8 cellular contexts compared by ENCODE assay signal in the genomic region with DNA sequence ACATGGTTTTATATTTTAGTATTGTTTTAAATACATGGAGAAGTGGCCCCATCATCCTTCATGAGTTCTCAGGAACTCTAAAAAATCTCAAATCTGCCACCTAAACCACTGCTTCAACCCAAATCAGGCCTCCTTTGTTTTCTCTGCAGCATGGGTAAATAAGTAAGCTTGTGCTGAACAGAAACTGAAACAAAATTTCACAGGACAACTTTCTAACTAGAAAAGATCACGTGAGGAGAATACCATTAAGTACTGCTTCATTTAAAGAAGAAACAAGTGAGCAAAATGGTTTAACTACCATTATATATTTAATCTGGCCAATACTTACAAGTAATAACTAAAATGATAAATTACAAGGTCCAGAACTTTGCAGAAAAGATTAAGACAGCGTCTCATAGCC. TPM values are rescaled to one million over a fixed set of nuclear protein-coding genes. Genes with fewer than 3 reads are reported as not detected.
DNase-seq lines count a peak whose midpoint lies in the region; ATAC-seq, FAIRE-seq and TF ChIP-seq lines count a peak whose summit lies in the region.

No MANE protein-coding gene starts in this region.

- ATAC-seq in GM21619 (IDR thresholded peaks at IDR 0.05; ENCODE audit: unreplicated experiment): peak; percentile 53
- ATAC-seq in WTC11: no peak

- no peak for TF ChIP-seq POLR2A in esophagus squamous epithelium (IDR thresholded peaks at IDR 0.05)

- H3K4me3 Mint-ChIP-seq in type B pancreatic cell (peak overlapping the region; percentile 91), WTC11 (no peak overlapping the region)

- peak; percentile 96 for FAIRE-seq in GM18507 (lab: Jason Lieb, UNC)

- no peak for TF ChIP-seq CTCF in esophagus squamous epithelium (IDR thresholded peaks at IDR 0.05)
- no peak for TF ChIP-seq CTCF in type B pancreatic cell (conservative IDR thresholded peaks at IDR 0.05)
- no peak for TF ChIP-seq CTCF in WTC11 (IDR thresholded peaks at IDR 0.05)

- peaks cover 4 to 39% (median 10%) of the 10 kb centered on the region in 3 donors for H3K4me1 ChIP-seq in esophagus squamous epithelium

- peak overlapping the region; percentile 81 to 97 (median 90) for H3K4me3 ChIP-seq in esophagus squamous epithelium

- H3K27me3 Mint-ChIP-seq in type B pancreatic cell (peaks cover 15% of the 10 kb centered on the region), WTC11 (ENCODE audit: low read depth) (peaks cover 40% of the 10 kb centered on the region)

- peak overlapping the region; percentile 6 for H3K27ac Mint-ChIP-seq in type B pancreatic cell
- H3K27ac Mint-ChIP-seq in WTC11: no peak overlapping the region

- WGBS in esophagus squamous epithelium, 2 donors: 14 to 15% methylated on average over 2 of the region's 2 CpGs

- H3K4me1 Mint-ChIP-seq in type B pancreatic cell (ENCODE audit: unreplicated experiment) (peaks cover 5% of the 10 kb centered on the region), WTC11 (peaks cover 11% of the 10 kb centered on the region)

- H3K36me3 ChIP-seq in esophagus squamous epithelium: peaks cover 0 to 7% (median 0%) of the 10 kb centered on the region in 3 donors

- no peaks in the 10 kb centered on the region for H3K9me3 ChIP-seq in esophagus squamous epithelium

- H3K36me3 Mint-ChIP-seq in type B pancreatic cell (peaks cover 5% of the 10 kb centered on the region), WTC11 (no peaks in the 10 kb centered on the region)

- POLR2A ChIA-PET in WTC11 (lab: Charles Lee): no interaction called here

- H3K27me3 ChIP-seq in esophagus squamous epithelium: peaks cover 0 to 13% (median 0%) of the 10 kb centered on the region in 4 donors

- DNase-seq in GM18507 (ENCODE audit: extremely low spot score, insufficient read length, low read depth) (no peak), Kasumi-1 (lab: John Stamatoyannopoulos, UW) (peak; percentile 18 to 24), esophagus squamous epithelium (lab: John Stamatoyannopoulos, UW) (no peak), type B pancreatic cell (ENCODE audit: extremely low spot score, unreplicated experiment) (no peak), WTC11 (ENCODE audit: low spot score) (no peak), DMS79 treated with DMSO at 0.1 percent for 48 hours (lab: John Stamatoyannopoulos, UW) (no peak), iPS-NIHi11 (ENCODE audit: low spot score) (no peak)

- peak overlapping the region in 2 of 4 donors; percentile 96 to 98 for H3K27ac ChIP-seq in esophagus squamous epithelium

- no peaks in the 10 kb centered on the region for H3K9me3 Mint-ChIP-seq in type B pancreatic cell
- H3K9me3 Mint-ChIP-seq in WTC11: peaks cover 6% of the 10 kb centered on the region; the same call in 1 of the 2 replicates

- intact Hi-C loops in esophagus squamous epithelium (cut with DNase I): no loop called here

- CTCF ChIA-PET in WTC11 (lab: Charles Lee): no interaction called here

TF ChIP-seq in WTC11, 78 proteins besides CTCF, POLR2A, EP300 and RAD21 (continues in another document):
- TF ChIP-seq JUN (CRISPR knock-in tag; IDR thresholded peaks at IDR 0.05) (no peak), HMGA2 (CRISPR knock-in tag; IDR thresholded peaks at IDR 0.05) (no peak), NR2C2 (CRISPR knock-in tag; IDR thresholded peaks at IDR 0.05) (no peak), NFYB (CRISPR knock-in tag; conservative IDR thresholded peaks at IDR 0.05; ENCODE audit: low read depth) (no peak), ZNF425 (CRISPR knock-in tag; conservative IDR thresholded peaks at IDR 0.05) (no peak), FOXK1 (CRISPR knock-in tag; IDR thresholded peaks at IDR 0.05) (no peak), ZNF671 (CRISPR knock-in tag; IDR thresholded peaks at IDR 0.05) (no peak), SMAD3 (CRISPR knock-in tag; IDR thresholded peaks at IDR 0.05; ENCODE audit: borderline replicate concordance) (no peak)
- TF ChIP-seq, protein P1, sequence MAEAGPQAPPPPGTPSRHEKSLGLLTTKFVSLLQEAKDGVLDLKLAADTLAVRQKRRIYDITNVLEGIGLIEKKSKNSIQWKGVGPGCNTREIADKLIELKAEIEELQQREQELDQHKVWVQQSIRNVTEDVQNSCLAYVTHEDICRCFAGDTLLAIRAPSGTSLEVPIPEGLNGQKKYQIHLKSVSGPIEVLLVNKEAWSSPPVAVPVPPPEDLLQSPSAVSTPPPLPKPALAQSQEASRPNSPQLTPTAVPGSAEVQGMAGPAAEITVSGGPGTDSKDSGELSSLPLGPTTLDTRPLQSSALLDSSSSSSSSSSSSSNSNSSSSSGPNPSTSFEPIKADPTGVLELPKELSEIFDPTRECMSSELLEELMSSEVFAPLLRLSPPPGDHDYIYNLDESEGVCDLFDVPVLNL (CRISPR knock-in tag; IDR thresholded peaks at IDR 0.05; ENCODE audit: borderline replicate concordance, low read depth): no peak
- TF ChIP-seq, protein P2, sequence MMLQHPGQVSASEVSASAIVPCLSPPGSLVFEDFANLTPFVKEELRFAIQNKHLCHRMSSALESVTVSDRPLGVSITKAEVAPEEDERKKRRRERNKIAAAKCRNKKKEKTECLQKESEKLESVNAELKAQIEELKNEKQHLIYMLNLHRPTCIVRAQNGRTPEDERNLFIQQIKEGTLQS (CRISPR knock-in tag; conservative IDR thresholded peaks at IDR 0.05): no peak
- TF ChIP-seq, protein P3, sequence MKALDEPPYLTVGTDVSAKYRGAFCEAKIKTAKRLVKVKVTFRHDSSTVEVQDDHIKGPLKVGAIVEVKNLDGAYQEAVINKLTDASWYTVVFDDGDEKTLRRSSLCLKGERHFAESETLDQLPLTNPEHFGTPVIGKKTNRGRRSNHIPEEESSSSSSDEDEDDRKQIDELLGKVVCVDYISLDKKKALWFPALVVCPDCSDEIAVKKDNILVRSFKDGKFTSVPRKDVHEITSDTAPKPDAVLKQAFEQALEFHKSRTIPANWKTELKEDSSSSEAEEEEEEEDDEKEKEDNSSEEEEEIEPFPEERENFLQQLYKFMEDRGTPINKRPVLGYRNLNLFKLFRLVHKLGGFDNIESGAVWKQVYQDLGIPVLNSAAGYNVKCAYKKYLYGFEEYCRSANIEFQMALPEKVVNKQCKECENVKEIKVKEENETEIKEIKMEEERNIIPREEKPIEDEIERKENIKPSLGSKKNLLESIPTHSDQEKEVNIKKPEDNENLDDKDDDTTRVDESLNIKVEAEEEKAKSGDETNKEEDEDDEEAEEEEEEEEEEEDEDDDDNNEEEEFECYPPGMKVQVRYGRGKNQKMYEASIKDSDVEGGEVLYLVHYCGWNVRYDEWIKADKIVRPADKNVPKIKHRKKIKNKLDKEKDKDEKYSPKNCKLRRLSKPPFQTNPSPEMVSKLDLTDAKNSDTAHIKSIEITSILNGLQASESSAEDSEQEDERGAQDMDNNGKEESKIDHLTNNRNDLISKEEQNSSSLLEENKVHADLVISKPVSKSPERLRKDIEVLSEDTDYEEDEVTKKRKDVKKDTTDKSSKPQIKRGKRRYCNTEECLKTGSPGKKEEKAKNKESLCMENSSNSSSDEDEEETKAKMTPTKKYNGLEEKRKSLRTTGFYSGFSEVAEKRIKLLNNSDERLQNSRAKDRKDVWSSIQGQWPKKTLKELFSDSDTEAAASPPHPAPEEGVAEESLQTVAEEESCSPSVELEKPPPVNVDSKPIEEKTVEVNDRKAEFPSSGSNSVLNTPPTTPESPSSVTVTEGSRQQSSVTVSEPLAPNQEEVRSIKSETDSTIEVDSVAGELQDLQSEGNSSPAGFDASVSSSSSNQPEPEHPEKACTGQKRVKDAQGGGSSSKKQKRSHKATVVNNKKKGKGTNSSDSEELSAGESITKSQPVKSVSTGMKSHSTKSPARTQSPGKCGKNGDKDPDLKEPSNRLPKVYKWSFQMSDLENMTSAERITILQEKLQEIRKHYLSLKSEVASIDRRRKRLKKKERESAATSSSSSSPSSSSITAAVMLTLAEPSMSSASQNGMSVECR (CRISPR knock-in tag; IDR thresholded peaks at IDR 0.05; ENCODE audit: borderline replicate concordance): no peak
- TF ChIP-seq, protein P4, sequence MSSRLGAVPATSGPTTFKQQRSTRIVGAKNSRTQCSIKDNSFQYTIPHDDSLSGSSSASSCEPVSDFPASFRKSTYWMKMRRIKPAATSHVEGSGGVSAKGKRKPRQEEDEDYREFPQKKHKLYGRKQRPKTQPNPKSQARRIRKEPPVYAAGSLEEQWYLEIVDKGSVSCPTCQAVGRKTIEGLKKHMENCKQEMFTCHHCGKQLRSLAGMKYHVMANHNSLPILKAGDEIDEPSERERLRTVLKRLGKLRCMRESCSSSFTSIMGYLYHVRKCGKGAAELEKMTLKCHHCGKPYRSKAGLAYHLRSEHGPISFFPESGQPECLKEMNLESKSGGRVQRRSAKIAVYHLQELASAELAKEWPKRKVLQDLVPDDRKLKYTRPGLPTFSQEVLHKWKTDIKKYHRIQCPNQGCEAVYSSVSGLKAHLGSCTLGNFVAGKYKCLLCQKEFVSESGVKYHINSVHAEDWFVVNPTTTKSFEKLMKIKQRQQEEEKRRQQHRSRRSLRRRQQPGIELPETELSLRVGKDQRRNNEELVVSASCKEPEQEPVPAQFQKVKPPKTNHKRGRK (CRISPR knock-in tag; IDR thresholded peaks at IDR 0.05; ENCODE audit: borderline replicate concordance): no peak

RNA-seq across cellular contexts. Expression of gene ARAP2, which starts 2.5 kb away (rescaled TPM):
- total RNA-seq in esophagus squamous epithelium (10 to 100 TPM; 28.5 to 65.8 (median 46.9) TPM), type B pancreatic cell (ENCODE audit: low replicate concordance) (10.8 and 20.0 TPM in 2 replicates), WTC11 (2021) (1.0 to 2.4 TPM (median 1.5 TPM) in 3 replicates)

RNA-seq across cellular contexts. Expression of gene DTHD1, which starts 39.6 kb away (rescaled TPM):
- total RNA-seq in esophagus squamous epithelium (1 to 10 TPM in 1 of 4 donors, under 1 TPM in 3; 0.19 to 1.0 (median 0.30) TPM), type B pancreatic cell (ENCODE audit: low replicate concordance) (0.14 TPM in 1 of 2 replicates, not detected in the other), WTC11 (2021) (not detected in 3 replicates)

Comparison
In these comparisons a context has a peak if more than half of its experiments do, and no peak if none do; other contexts are left out.
1. DNase-seq: peak in Kasumi-1 (2 of 2); none in GM18507 (single experiment), esophagus squamous epithelium (single experiment), type B pancreatic cell (single experiment), WTC11 (single experiment), DMS79 treated with DMSO at 0.1 percent for 48 hours (single experiment) and iPS-NIHi11 (single experiment).